ENCODE assay signal across 18 cellular contexts in genomic region chr5:17149786-17150185, GRCh38.
"Had no signal": no experiment of that assay in that cellular context is flagged by ENCODE, and none has a peak within 500 bp of the region (broad histone marks: within the 10 kb centered on the region; RNA-seq: fewer than 3 reads in every experiment).

No MANE protein-coding gene starts in this region.

- DNase-seq: colonic mucosa; dermis blood vessel endothelial cell; dorsolateral prefrontal cortex; effector CD4-positive, alpha-beta T cell; effector memory CD4-positive, alpha-beta T cell; foreskin keratinocyte; head of caudate nucleus; heart right ventricle; hippocampal formation; left cardiac atrium; left lung; lower lobe of right lung; mesenchymal stem cell; mucosa of descending colon; naive B cell had no signal

- H3K4me1 ChIP-seq: colonic mucosa, esophagus muscularis mucosa, gastroesophageal sphincter, heart right ventricle, left lung, lower lobe of right lung had no signal

- H3K36me3 ChIP-seq: colonic mucosa, esophagus muscularis mucosa, gastroesophageal sphincter, heart right ventricle, left lung, lower lobe of right lung had no signal

- H3K4me3 Mint-ChIP-seq: mesothelial cell of epicardium, naive B cell had no signal

- H3K27ac ChIP-seq: colonic mucosa, dorsolateral prefrontal cortex, esophagus muscularis mucosa, foreskin keratinocyte, gastroesophageal sphincter, heart right ventricle, left lung, lower lobe of right lung had no signal

- H3K36me3 Mint-ChIP-seq: mesothelial cell of epicardium, naive B cell had no signal

- H3K4me3 ChIP-seq: colonic mucosa, dorsolateral prefrontal cortex, esophagus muscularis mucosa, gastroesophageal sphincter, heart right ventricle, left lung, lower lobe of right lung, mucosa of descending colon had no signal

- H3K27me3 ChIP-seq: colonic mucosa, dorsolateral prefrontal cortex, esophagus muscularis mucosa, foreskin keratinocyte, gastroesophageal sphincter, left lung had no signal

- H3K4me1 Mint-ChIP-seq: naive B cell had no signal

- H3K27ac Mint-ChIP-seq: mesothelial cell of epicardium, naive B cell had no signal

- H3K9me3 ChIP-seq: colonic mucosa, esophagus muscularis mucosa, gastroesophageal sphincter, heart right ventricle, left lung, lower lobe of right lung, mucosa of descending colon had no signal
